In genomic region chr5:88502179-88503064, GRCh38 we compare ENCODE assay signal across 8 cellular contexts.
A peak's percentile ranks its signal among the peaks of the same experiment; 100 is the strongest.
DNase-seq lines count a peak whose midpoint lies in the region; ATAC-seq, FAIRE-seq and TF ChIP-seq lines count a peak whose summit lies in the region.

No MANE protein-coding gene starts in this region.

- TF ChIP-seq CTCF in AG04450 (IDR thresholded peaks at IDR 0.05; ENCODE audit: low read depth, low read length), result no peak

- H3K9ac ChIP-seq in stomach smooth muscle (ENCODE audit: low read length in 2 of 2), result peak overlapping the region; percentile 61 to 68

- CTCF ChIA-PET in AG04450 (lab: Charles Lee), result no interaction called here

- H3K4me3 ChIP-seq in AG04450 (ENCODE audit: low read depth, low read length), result peak overlapping the region; percentile 59
- peak overlapping the region; percentile 56 to 78 for H3K4me3 ChIP-seq in stomach smooth muscle (ENCODE audit: low read length in 2 of 2)

- FAIRE-seq in RCC 7860 (lab: Jason Lieb, UNC), result no peak

- H3K4me1 Mint-ChIP-seq in T-helper 17 cell, result peaks cover 16% of the 10 kb centered on the region

- ATAC-seq in GM18867 (IDR thresholded peaks at IDR 0.05; ENCODE audit: unreplicated experiment) (peak; percentile 92), HG03039 (IDR thresholded peaks at IDR 0.05; ENCODE audit: unreplicated experiment) (peak; percentile 64), T-helper 17 cell (peak; percentile 75), left ventricle myocardium superior (peak; percentile 41), left colon (no peak)

- peak overlapping the region; percentile 97 for H3K27ac Mint-ChIP-seq in T-helper 17 cell

- H3K4me1 ChIP-seq in stomach smooth muscle (ENCODE audit: control insufficient read depth, insufficient read depth, low read length), result no peaks in the 10 kb centered on the region

- POLR2A ChIA-PET in AG04450 (lab: Yijun Ruan, JAX), result no interaction called here

- no peaks in the 10 kb centered on the region for H3K27me3 ChIP-seq in AG04450 (ENCODE audit: control insufficient read depth, insufficient read depth, low read length)
- H3K27me3 ChIP-seq in stomach smooth muscle (ENCODE audit: control insufficient read depth in 1 of 2, insufficient read depth in 2 of 2, low read length in 2 of 2), result no peaks in the 10 kb centered on the region

- intact Hi-C loops in left ventricle myocardium superior (cut with micrococcal nuclease), result no loop called here
- intact Hi-C loops in left colon (cut with DNase I, micrococcal nuclease), result no loop called here

- H3K9me3 ChIP-seq in AG04450 (ENCODE audit: control insufficient read depth, insufficient read depth, low read length) (no peaks in the 10 kb centered on the region), T-helper 17 cell (ENCODE audit: control insufficient read depth, low read length, poor library complexity, severe bottlenecking) (no peaks in the 10 kb centered on the region), stomach smooth muscle (ENCODE audit: control insufficient read depth in 2 of 2, low read length in 2 of 2) (no peaks in the 10 kb centered on the region)

- no peak for DNase-seq in AG04450 (ENCODE audit: low read depth, low spot score)
- DNase-seq in T-helper 17 cell, result no peak
- no peak for DNase-seq in left ventricle myocardium superior
- no peak for DNase-seq in RCC 7860 (ENCODE audit: low spot score)
- no peak for DNase-seq in left colon

- H3K4me3 Mint-ChIP-seq in T-helper 17 cell, result peak overlapping the region; percentile 99

- H3K36me3 ChIP-seq in stomach smooth muscle (ENCODE audit: control insufficient read depth in 2 of 2, insufficient read depth in 2 of 2, low read length in 2 of 2), result no peaks in the 10 kb centered on the region

- peaks cover 3% of the 10 kb centered on the region for H3K36me3 Mint-ChIP-seq in T-helper 17 cell (ENCODE audit: low read depth)

- H3K27ac ChIP-seq in AG04450 (ENCODE audit: low read depth, low read length) (no peak overlapping the region), stomach smooth muscle (ENCODE audit: low read length) (no peak overlapping the region)

- peaks cover 10% of the 10 kb centered on the region for H3K27me3 Mint-ChIP-seq in T-helper 17 cell
